16 cellular contexts compared by ENCODE assay signal in the genomic region with DNA sequence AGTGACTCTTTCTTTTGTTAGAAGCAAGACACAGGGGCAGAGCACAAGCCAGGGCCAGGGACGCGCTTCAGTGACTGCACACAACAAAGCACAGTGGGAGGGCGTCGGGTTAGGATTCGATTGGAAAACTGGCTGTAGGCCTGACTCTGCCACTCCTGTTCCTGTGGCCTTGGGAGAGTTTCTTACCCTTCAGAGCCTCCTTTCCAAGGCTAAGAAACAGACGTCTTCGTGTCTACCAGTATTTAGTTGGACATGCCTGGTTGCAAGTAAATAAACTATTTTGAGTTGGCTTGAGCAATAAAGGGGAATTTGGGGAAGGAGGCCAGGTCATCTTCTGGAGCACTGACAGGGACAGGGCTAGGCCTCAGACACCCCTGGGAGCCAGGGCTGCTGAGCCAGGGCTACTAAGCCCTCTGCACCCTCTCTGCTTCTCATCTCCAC.
DNase-seq lines count a peak whose midpoint lies in the region; ATAC-seq and TF ChIP-seq lines count a peak whose summit lies in the region.
"Had no signal": no experiment of that assay in that cellular context is flagged by ENCODE, and none has a peak within 500 bp of the region (broad histone marks: within the 10 kb centered on the region; RNA-seq: fewer than 3 reads in every experiment).

No MANE protein-coding gene starts in this region.

- H3K27me3 Mint-ChIP-seq in brain = peaks cover 8% of the 10 kb centered on the region

- peaks cover 4% of the 10 kb centered on the region for H3K4me1 ChIP-seq in parathyroid adenoma
- H3K4me1 ChIP-seq: SJCRH30 had no signal

- H3K4me1 Mint-ChIP-seq in brain = peaks cover 18% of the 10 kb centered on the region
- H3K4me1 Mint-ChIP-seq: mesothelial cell of epicardium had no signal

- ATAC-seq in activated CD4-positive, CD25-positive, alpha-beta regulatory T cell treated with anti-CD3 and anti-CD28 coated beads, Interleukin-2, amount 50 U/mL, for 24 hours = no peak
- ATAC-seq: HCT116 had no signal

- H3K27me3 ChIP-seq in parathyroid adenoma (ENCODE audit: control insufficient read depth, insufficient read depth, low read length) = no peaks in the 10 kb centered on the region
- H3K27me3 ChIP-seq: vagina had no signal

- H3K4me2 ChIP-seq in parathyroid adenoma (ENCODE audit: low read length) = no peak overlapping the region

- H2AFZ ChIP-seq in parathyroid adenoma = peak overlapping the region; percentile 60

- H3K27ac Mint-ChIP-seq in brain = peak overlapping the region in 4 of 5 experiments; percentile 16 to 75 (median 58)
- H3K27ac Mint-ChIP-seq: mesothelial cell of epicardium had no signal

- no peak overlapping the region for H3K27ac ChIP-seq in parathyroid adenoma
- H3K27ac ChIP-seq: SJCRH30, vagina had no signal

- H3K36me3 ChIP-seq in parathyroid adenoma (ENCODE audit: control insufficient read depth, insufficient read depth, low read length) = no peaks in the 10 kb centered on the region
- H3K36me3 ChIP-seq: SJCRH30, vagina had no signal

- peak overlapping the region in 1 of 5 experiments; percentile 4 for H3K4me3 Mint-ChIP-seq in brain
- H3K4me3 Mint-ChIP-seq: mesothelial cell of epicardium had no signal

- no peaks in the 10 kb centered on the region for H3K9me3 ChIP-seq in parathyroid adenoma (ENCODE audit: control insufficient read depth, low read length)
- H3K9me3 ChIP-seq: SJCRH30, vagina had no signal

- H3K79me2 ChIP-seq in parathyroid adenoma = no peaks in the 10 kb centered on the region

- no peak for TF ChIP-seq CTCF in brain (conservative IDR thresholded peaks at IDR 0.05)
- TF ChIP-seq CTCF in parathyroid adenoma (IDR thresholded peaks at IDR 0.05) = no peak

- H3K9me3 Mint-ChIP-seq in brain = peaks cover 0 to 23% (median 3%) of the 10 kb centered on the region in 5 experiments

- no peaks in the 10 kb centered on the region for H3K36me3 Mint-ChIP-seq in brain
- H3K36me3 Mint-ChIP-seq: mesothelial cell of epicardium had no signal

- DNase-seq in DMS53 (lab: John Stamatoyannopoulos, UW) = peak; percentile 54
- DNase-seq in DMS53 treated with DMSO at 0.1 percent for 48 hours (lab: John Stamatoyannopoulos, UW; ENCODE audit: unreplicated experiment) = no peak
- peak; percentile 80 for DNase-seq in NCI-H2029 treated with DMSO at 0.1 percent for 48 hours (lab: John Stamatoyannopoulos, UW)
- no peak for DNase-seq in activated T-cell treated with anti-CD3 and anti-CD28 coated beads, Interleukin-2, amount 50 U/mL, for 48 hours
- no peak for DNase-seq in SIG-M5 treated with dmso at 0.1 percent for 504 hours (lab: John Stamatoyannopoulos, UW; ENCODE audit: unreplicated experiment)
- DNase-seq: activated CD4-positive, alpha-beta T cell treated with anti-CD3 and anti-CD28 coated beads for 4 hours; activated naive CD4-positive, alpha-beta T cell treated with anti-CD3 and anti-CD28 coated beads, Interleukin-2, amount 50 U/mL, for 16 hours; head of caudate nucleus; NCI-H1436 treated with DMSO at 0.1 percent for 48 hours; SJCRH30 had no signal

- no peak overlapping the region for H3K4me3 ChIP-seq in parathyroid adenoma (ENCODE audit: low read depth, low read length)
- H3K4me3 ChIP-seq: SJCRH30, vagina had no signal

- no peak overlapping the region for H3K9ac ChIP-seq in parathyroid adenoma

Comparison
In these comparisons a context has a peak if more than half of its experiments do, and no peak if none do; other contexts are left out.
1. DNase-seq: peak in DMS53 (single experiment) and NCI-H2029 treated with DMSO at 0.1 percent for 48 hours (single experiment); none in DMS53 treated with DMSO at 0.1 percent for 48 hours (single experiment), activated T-cell treated with anti-CD3 and anti-CD28 coated beads, Interleukin-2, amount 50 U/mL, for 48 hours (0 of 2) and SIG-M5 treated with dmso at 0.1 percent for 504 hours (single experiment).